In genomic region chr7:56097700-56098099, GRCh38 we compare ENCODE assay signal across 12 cellular contexts. TPM values are rescaled to one million over a fixed set of nuclear protein-coding genes. Genes with fewer than 3 reads are reported as not detected.
DNase-seq lines count a peak whose midpoint lies in the region; ATAC-seq and TF ChIP-seq lines count a peak whose summit lies in the region.
"Had no signal": no experiment of that assay in that cellular context is flagged by ENCODE, and none has a peak within 500 bp of the region (broad histone marks: within the 10 kb centered on the region; RNA-seq: fewer than 3 reads in every experiment).

No MANE protein-coding gene starts in this region.

- TF ChIP-seq CTCF in right atrium auricular region (IDR thresholded peaks at IDR 0.05) (no peak), RWPE2 (IDR thresholded peaks at IDR 0.05; ENCODE audit: poor library complexity, severe bottlenecking) (no peak), fibroblast of mammary gland (conservative IDR thresholded peaks at IDR 0.05; ENCODE audit: control insufficient read depth, insufficient read depth, low read depth, low read length) (no peak), upper lobe of right lung (IDR thresholded peaks at IDR 0.05) (no peak)

- intact Hi-C loops in Right ventricle myocardium superior (cut with DNase I) (no loop called here), upper lobe of right lung (cut with DNase I) (no loop called here)

- H3K27ac ChIP-seq in right atrium auricular region (no peak overlapping the region), RWPE2 (ENCODE audit: poor library complexity, severe bottlenecking) (no peak overlapping the region), upper lobe of right lung (no peak overlapping the region)
- H3K27ac ChIP-seq: BLaER1, neural progenitor cell had no signal

- peaks cover 0 to 20% of the 10 kb centered on the region in 2 donors for H3K4me1 ChIP-seq in right atrium auricular region
- no peaks in the 10 kb centered on the region for H3K4me1 ChIP-seq in RWPE2 (ENCODE audit: insufficient read depth, poor library complexity, severe bottlenecking)
- H3K4me1 ChIP-seq in upper lobe of right lung: no peaks in the 10 kb centered on the region
- H3K4me1 ChIP-seq: neural progenitor cell had no signal

- H3K36me3 ChIP-seq in right atrium auricular region (peaks cover 37% of the 10 kb centered on the region), RWPE2 (ENCODE audit: low read depth) (peaks cover 32% of the 10 kb centered on the region), upper lobe of right lung (peaks cover 35% of the 10 kb centered on the region)
- H3K36me3 ChIP-seq: neural progenitor cell had no signal

- ATAC-seq in Right ventricle myocardium superior (ENCODE audit: poor library complexity) (peak; percentile 50), RWPE2 (ENCODE audit: low read depth) (peak; percentile 38), upper lobe of right lung (peak; percentile 21), HG03432 (IDR thresholded peaks at IDR 0.05; ENCODE audit: unreplicated experiment) (no peak)

- DNase-seq in Right ventricle myocardium superior: no peak
- no peak for DNase-seq in right atrium auricular region (ENCODE audit: low spot score)
- DNase-seq in RWPE2 (ENCODE audit: low spot score): no peak
- DNase-seq in fibroblast of mammary gland (ENCODE audit: low read depth): peak; percentile 99
- DNase-seq in upper lobe of right lung: no peak
- no peak for DNase-seq in activated CD8-positive, alpha-beta memory T cell treated with anti-CD3 and anti-CD28 coated beads, Interleukin-2, amount 50 U/mL, for 48 hours
- no peak for DNase-seq in NOMO-1 treated with dmso at 0.1 percent for 144 hours (lab: John Stamatoyannopoulos, UW; ENCODE audit: unreplicated experiment)
- DNase-seq: SIG-M5 had no signal

- H3K4me3 ChIP-seq in right atrium auricular region: no peak overlapping the region
- no peak overlapping the region for H3K4me3 ChIP-seq in RWPE2 (ENCODE audit: severe bottlenecking)
- H3K4me3 ChIP-seq in fibroblast of mammary gland (ENCODE audit: control insufficient read depth, low read depth, low read length): no peak overlapping the region
- no peak overlapping the region for H3K4me3 ChIP-seq in upper lobe of right lung
- H3K4me3 ChIP-seq: BLaER1, neural progenitor cell had no signal

- H3K9me3 ChIP-seq in right atrium auricular region (no peaks in the 10 kb centered on the region), RWPE2 (ENCODE audit: severe bottlenecking) (no peaks in the 10 kb centered on the region), upper lobe of right lung (no peaks in the 10 kb centered on the region)
- H3K9me3 ChIP-seq: BLaER1 had no signal

- H3K27me3 ChIP-seq in right atrium auricular region: no peaks in the 10 kb centered on the region
- no peaks in the 10 kb centered on the region for H3K27me3 ChIP-seq in RWPE2 (ENCODE audit: insufficient read depth, poor library complexity, severe bottlenecking)
- H3K27me3 ChIP-seq in upper lobe of right lung: no peaks in the 10 kb centered on the region
- H3K27me3 ChIP-seq: BLaER1, neural progenitor cell had no signal

RNA-seq across cellular contexts. Expression of gene PHKG1, which starts 4.9 kb away (rescaled TPM):
- total RNA-seq in Right ventricle myocardium superior: 31.3 TPM
- 10 to 100 TPM; 11.7 to 27.3 TPM for total RNA-seq in right atrium auricular region
- total RNA-seq in upper lobe of right lung: 0.72 TPM

RNA-seq across cellular contexts. Expression of gene CHCHD2, which starts 8.6 kb away (rescaled TPM):
- total RNA-seq in Right ventricle myocardium superior (474 TPM), right atrium auricular region (100 to 1,000 TPM; 439 to 485 TPM), upper lobe of right lung (200 TPM)

RNA-seq across cellular contexts. Expression of gene NUPR2, which starts 18.5 kb away (rescaled TPM):
- not detected for total RNA-seq in Right ventricle myocardium superior
- total RNA-seq in right atrium auricular region: not detected
- 0.98 TPM for total RNA-seq in upper lobe of right lung
- total RNA-seq: activated CD8-positive, alpha-beta memory T cell treated with anti-CD3 and anti-CD28 coated beads for 36 hours had no signal

RNA-seq across cellular contexts. Expression of gene SUMF2, which starts 33.6 kb away (rescaled TPM):
- total RNA-seq in Right ventricle myocardium superior (28.4 TPM), right atrium auricular region (10 to 100 TPM; 31.7 to 54.9 TPM), upper lobe of right lung (167 TPM)

RNA-seq across cellular contexts. Expression of gene CCT6A, which starts 46.1 kb away (rescaled TPM):
- total RNA-seq in Right ventricle myocardium superior (67.2 TPM), right atrium auricular region (10 to 100 TPM; 39.3 to 68.1 TPM), upper lobe of right lung (76.2 TPM)
